8 cellular contexts compared by ENCODE assay signal in the genomic region with DNA sequence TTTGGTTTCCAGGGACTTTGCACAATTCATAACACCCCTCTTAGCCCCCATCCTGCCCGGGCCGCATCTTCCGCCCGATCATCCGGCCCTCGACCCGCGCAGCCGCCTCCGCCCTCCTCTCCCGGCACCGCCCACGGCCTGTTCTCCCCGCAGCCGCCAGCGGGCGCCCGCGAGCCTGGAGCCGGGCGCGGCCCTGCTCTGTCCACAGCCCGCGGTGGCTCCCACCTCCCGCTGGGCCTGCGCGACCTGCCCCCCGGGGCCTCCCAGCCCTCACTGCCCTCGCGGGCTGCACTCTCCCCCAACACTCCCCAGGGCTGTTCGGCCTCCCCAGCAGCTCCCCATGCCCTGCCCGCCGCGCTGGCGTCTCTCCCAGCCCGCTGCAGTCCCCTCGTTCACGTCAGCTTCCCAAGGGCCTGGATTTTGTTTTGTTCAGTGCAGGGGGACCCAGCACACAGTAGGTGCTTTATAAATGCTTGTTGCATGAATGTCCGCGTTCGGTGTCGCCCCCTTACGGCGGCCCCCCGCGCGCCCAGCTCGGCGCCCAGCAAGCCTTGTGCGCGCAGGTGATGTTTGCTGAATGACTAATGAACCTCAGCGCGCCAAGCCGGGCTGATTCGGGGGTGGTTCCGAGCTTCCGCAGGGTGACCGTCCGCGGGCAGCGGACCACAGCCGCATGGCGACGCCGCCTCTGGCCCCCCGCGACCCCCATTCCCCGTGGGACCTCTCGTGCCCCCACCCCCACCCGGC. TPM values are rescaled to one million over a fixed set of nuclear protein-coding genes. Genes with fewer than 3 reads are reported as not detected.
DNase-seq lines count a peak whose midpoint lies in the region; ATAC-seq and TF ChIP-seq lines count a peak whose summit lies in the region.

No MANE protein-coding gene starts in this region.

- no peaks in the 10 kb centered on the region for H3K9me3 Mint-ChIP-seq in endothelial cell (ENCODE audit: unreplicated experiment)

- TF ChIP-seq CTCF in GM10266 (IDR thresholded peaks at IDR 0.05; ENCODE audit: control insufficient read depth, insufficient read depth, low read depth, missing control alignments) (peak; percentile 97), endothelial cell (IDR thresholded peaks at IDR 0.05; ENCODE audit: unreplicated experiment) (peak; percentile 81)

- peak; percentile 98 for DNase-seq in GM10266 (ENCODE audit: extremely low spot score)
- DNase-seq in NCI-H446 treated with DMSO at 0.1 percent for 48 hours (lab: John Stamatoyannopoulos, UW), result peak; percentile 27
- DNase-seq in activated CD8-positive, alpha-beta memory T cell treated with anti-CD3 and anti-CD28 coated beads for 48 hours (ENCODE audit: low read depth in 2 of 3, low spot score in 2 of 3), result peak; percentile 66 to 79 (median 67)
- DNase-seq in endothelial cell (ENCODE audit: low spot score), result peak; percentile 92
- DNase-seq in stimulated activated CD8-positive, alpha-beta memory T cell treated with anti-CD3 and anti-CD28 coated beads, Interleukin-2, amount 100 ng/mL, for 48 hours (ENCODE audit: low read depth in 2 of 2), result peak; percentile 75 to 77
- DNase-seq in NCI-H524 treated with DMSO at 0.1 percent for 48 hours (lab: John Stamatoyannopoulos, UW), result no peak

- peaks cover 38% of the 10 kb centered on the region for H3K4me1 ChIP-seq in mononuclear cell (ENCODE audit: insufficient read depth, low read length)

- peaks cover 19% of the 10 kb centered on the region for H3K27me3 Mint-ChIP-seq in endothelial cell (ENCODE audit: unreplicated experiment)

- H3K9me3 ChIP-seq in mononuclear cell (ENCODE audit: low read depth, low read length), result no peaks in the 10 kb centered on the region

- H3K27me3 ChIP-seq in mononuclear cell (ENCODE audit: insufficient read depth, low read length), result peaks cover 35% of the 10 kb centered on the region

- peak overlapping the region; percentile 21 for H3K4me3 Mint-ChIP-seq in endothelial cell (ENCODE audit: unreplicated experiment)

- peak overlapping the region; percentile 27 for H3K4me3 ChIP-seq in mononuclear cell (ENCODE audit: low read length)

- peak; percentile 65 for ATAC-seq in HG02852 (IDR thresholded peaks at IDR 0.05; ENCODE audit: unreplicated experiment)

- H3K36me3 Mint-ChIP-seq in endothelial cell (ENCODE audit: low read depth, unreplicated experiment), result peaks cover 21% of the 10 kb centered on the region

- H3K4me1 Mint-ChIP-seq in endothelial cell (ENCODE audit: unreplicated experiment), result peaks cover 7% of the 10 kb centered on the region

- H3K27ac Mint-ChIP-seq in endothelial cell (ENCODE audit: unreplicated experiment), result no peak overlapping the region

RNA-seq across cellular contexts. Expression of gene APC2, which starts 4.6 kb away (rescaled TPM):
- total RNA-seq in endothelial cell (ENCODE audit: unreplicated experiment) (1.9 TPM), mononuclear cell (0.10 TPM)

RNA-seq across cellular contexts. Expression of gene RPS15, which starts 7.2 kb away (rescaled TPM):
- total RNA-seq in endothelial cell (ENCODE audit: unreplicated experiment) (1,175 TPM), mononuclear cell (1,183 TPM)

RNA-seq across cellular contexts. Expression of gene C19orf25, which starts 33.7 kb away (rescaled TPM):
- total RNA-seq in endothelial cell (ENCODE audit: unreplicated experiment) (29.7 TPM), mononuclear cell (11.4 TPM)

RNA-seq across cellular contexts. Expression of gene DAZAP1, which starts 38.0 kb away (rescaled TPM):
- total RNA-seq in endothelial cell (ENCODE audit: unreplicated experiment) (145 TPM), mononuclear cell (63.0 TPM)

RNA-seq across cellular contexts. Expression of gene GAMT, which starts 44.0 kb away (rescaled TPM):
- total RNA-seq in endothelial cell (ENCODE audit: unreplicated experiment), result 18.1 TPM
- 6.7 TPM for total RNA-seq in mononuclear cell
